In genomic region chr10:80188713-80189112, GRCh38 we compare ENCODE assay signal across 1 cellular context.
TF ChIP-seq lines count a peak whose summit lies in the region.

No MANE protein-coding gene starts in this region.

TF ChIP-seq in K562, 482 proteins besides CTCF, POLR2A, EP300 and RAD21:
- TF ChIP-seq ESRRA (IDR thresholded peaks at IDR 0.05; ENCODE audit: borderline replicate concordance, low read depth) (no peak), GABPB2 (CRISPR knock-in tag; conservative IDR thresholded peaks at IDR 0.05) (no peak)
